Comparison of ENCODE assay signal across 9 cellular contexts in the genomic region with DNA sequence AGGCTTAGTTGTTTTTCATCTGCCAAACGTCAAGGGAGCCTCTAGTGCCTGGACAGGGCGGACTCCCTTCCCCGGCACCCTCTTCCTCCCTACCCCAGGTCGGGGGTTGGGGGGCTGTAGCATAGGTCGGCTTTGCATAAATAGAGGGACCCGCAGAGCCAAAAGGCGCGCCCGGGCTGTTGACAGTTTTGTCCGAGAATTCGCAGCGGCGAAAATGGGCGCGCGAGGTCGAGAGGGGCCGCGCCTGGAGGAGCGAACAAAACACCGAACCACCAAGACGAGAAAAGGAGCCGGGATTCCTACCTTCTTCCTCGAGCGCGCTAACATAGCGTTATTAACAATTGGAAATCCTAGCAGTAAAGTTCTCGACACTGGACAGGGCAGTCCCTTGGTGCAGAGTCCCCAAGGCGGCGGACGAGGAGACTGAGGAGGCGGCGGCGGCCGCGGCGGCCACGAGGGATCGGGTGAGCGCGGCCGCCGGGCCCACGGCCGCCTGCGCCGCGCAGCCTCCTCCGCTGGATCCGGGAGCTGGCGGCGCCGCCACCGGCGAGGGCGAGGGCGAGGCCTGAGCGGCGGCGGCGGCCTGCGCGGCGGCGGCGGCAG. TPM values are rescaled to one million over a fixed set of nuclear protein-coding genes. Genes with fewer than 3 reads are reported as not detected.
DNase-seq lines count a peak whose midpoint lies in the region; ATAC-seq, FAIRE-seq and TF ChIP-seq lines count a peak whose summit lies in the region.
"Had no signal": no experiment of that assay in that cellular context is flagged by ENCODE, and none has a peak within 500 bp of the region (broad histone marks: within the 10 kb centered on the region; RNA-seq: fewer than 3 reads in every experiment).

No MANE protein-coding gene starts in this region.

- no peak overlapping the region for H3K27ac Mint-ChIP-seq in Calu3 (ENCODE audit: unreplicated experiment)
- peak overlapping the region; percentile 92 for H3K27ac Mint-ChIP-seq in MCF 10A (ENCODE audit: low read depth, unreplicated experiment)
- H3K27ac Mint-ChIP-seq in natural killer cell treated with Interleukin-12 subunit alpha and Interleukin-12 subunit beta and Interleukin-15 and Interleukin-18, amount 100 ng/mL, for 72 hours = peak overlapping the region; percentile 50 to 59

- POLR2A ChIA-PET in MCF 10A (lab: Yijun Ruan, JAX) = interaction anchor here (1.0 to 3.0 kb wide), 8 partner anchors 30 to 363 kb away, joined by 3 to 60 read pairs (median 14); a partner anchor contains a TSS

- H3K4me3 Mint-ChIP-seq in Calu3 (ENCODE audit: low read depth, unreplicated experiment) = peak overlapping the region; percentile 83
- H3K4me3 Mint-ChIP-seq in MCF 10A (ENCODE audit: unreplicated experiment) = peak overlapping the region; percentile 89
- H3K4me3 Mint-ChIP-seq in natural killer cell treated with Interleukin-12 subunit alpha and Interleukin-12 subunit beta and Interleukin-15 and Interleukin-18, amount 100 ng/mL, for 72 hours = peak overlapping the region; percentile 72

- CTCF ChIA-PET in Calu3 (lab: Charles Lee) (no interaction called here), MCF 10A (lab: Yijun Ruan, JAX) (interaction anchor here (0.8 to 2.8 kb wide), 3 partner anchors 91 to 231 kb away, joined by 3 to 24 read pairs (median 3); no protein-coding TSS in a partner anchor)

- H3K4me1 Mint-ChIP-seq in Calu3 (ENCODE audit: low read depth, unreplicated experiment) (peaks cover 10% of the 10 kb centered on the region), MCF 10A (ENCODE audit: insufficient read depth, unreplicated experiment) (peaks cover 11% of the 10 kb centered on the region)
- H3K4me1 Mint-ChIP-seq in natural killer cell treated with Interleukin-12 subunit alpha and Interleukin-12 subunit beta and Interleukin-15 and Interleukin-18, amount 100 ng/mL, for 72 hours (ENCODE audit: low read depth in 2 of 2) = peaks cover 14 to 16% of the 10 kb centered on the region in 2 donors

- intact Hi-C loops in Calu3 (cut with micrococcal nuclease; ENCODE audit: unreplicated experiment) = loop anchor here (5.0 kb wide), 1 partner anchor 74 kb away; no protein-coding TSS in a partner anchor
- intact Hi-C loops in MCF 10A (cut with micrococcal nuclease) = loop anchor here (2.0 to 5.0 kb wide), 3 partner anchors 82 to 164 kb away; no protein-coding TSS in a partner anchor

- DNase-seq in Calu3 (no peak), M059J (ENCODE audit: low read depth) (peak; percentile 28), MCF 10A (ENCODE audit: unreplicated experiment) (peak; percentile 36), GM12892 (ENCODE audit: insufficient read length) (no peak), UCSD-AML1 (lab: John Stamatoyannopoulos, UW; ENCODE audit: unreplicated experiment) (no peak)
- no peak for DNase-seq in natural killer cell treated with Interleukin-12 subunit alpha and Interleukin-12 subunit beta and Interleukin-15 and Interleukin-18, amount 100 ng/mL, for 72 hours (ENCODE audit: low spot score)
- no peak for DNase-seq in stimulated activated CD4-positive, alpha-beta T cell treated with anti-CD3 and anti-CD28 coated beads, Interleukin-1b, Interleukin-23, amount 100 ng/mL, for 48 hours

- peak in 1 of 2 donors; percentile 3 for ATAC-seq in natural killer cell treated with Interleukin-12 subunit alpha and Interleukin-12 subunit beta and Interleukin-15 and Interleukin-18, amount 100 ng/mL, for 72 hours
- no peak for ATAC-seq in HG03280 (IDR thresholded peaks at IDR 0.05; ENCODE audit: unreplicated experiment)

- TF ChIP-seq CTCF in Calu3 (IDR thresholded peaks at IDR 0.05; ENCODE audit: unreplicated experiment) (no peak), MCF 10A (IDR thresholded peaks at IDR 0.05; ENCODE audit: unreplicated experiment) (no peak)

- FAIRE-seq in GM12892 (lab: Jason Lieb, UNC) = no peak
- FAIRE-seq: endometrium had no signal

- H3K36me3 Mint-ChIP-seq in Calu3 (ENCODE audit: insufficient read depth, unreplicated experiment) (peaks cover 36% of the 10 kb centered on the region), MCF 10A (ENCODE audit: insufficient read depth, unreplicated experiment) (peaks cover 14% of the 10 kb centered on the region)
- H3K36me3 Mint-ChIP-seq in natural killer cell treated with Interleukin-12 subunit alpha and Interleukin-12 subunit beta and Interleukin-15 and Interleukin-18, amount 100 ng/mL, for 72 hours = peaks cover 15% of the 10 kb centered on the region

- peaks cover 32% of the 10 kb centered on the region for H3K27me3 Mint-ChIP-seq in Calu3 (ENCODE audit: unreplicated experiment)
- H3K27me3 Mint-ChIP-seq in MCF 10A (ENCODE audit: insufficient read depth, unreplicated experiment) = no peaks in the 10 kb centered on the region
- peaks cover 43 to 54% of the 10 kb centered on the region in 2 donors for H3K27me3 Mint-ChIP-seq in natural killer cell treated with Interleukin-12 subunit alpha and Interleukin-12 subunit beta and Interleukin-15 and Interleukin-18, amount 100 ng/mL, for 72 hours

- TSS peak; percentile 92 for BruUV-seq in Calu3 (replicated peaks; lab: Mats Ljungman, UMichigan)
- BruUV-seq in MCF 10A (replicated peaks; lab: Mats Ljungman, UMichigan) = TSS peak; percentile 80

- H3K9me3 Mint-ChIP-seq in Calu3 (ENCODE audit: low read depth, unreplicated experiment) (no peaks in the 10 kb centered on the region), MCF 10A (ENCODE audit: unreplicated experiment) (no peaks in the 10 kb centered on the region)
- no peaks in the 10 kb centered on the region for H3K9me3 Mint-ChIP-seq in natural killer cell treated with Interleukin-12 subunit alpha and Interleukin-12 subunit beta and Interleukin-15 and Interleukin-18, amount 100 ng/mL, for 72 hours

- no peak for TF ChIP-seq POLR2A in GM12892 (IDR thresholded peaks at IDR 0.05; ENCODE audit: low read depth, low read length)

RNA-seq across cellular contexts. Expression of a gene that starts 1.8 kb away (rescaled TPM):
- total RNA-seq in Calu3 (2022) (6.4 and 7.8 TPM in 2 replicates), MCF 10A (2022) (46.4 and 50.9 TPM in 2 replicates)
- total RNA-seq in M059J (2014; rRNA removed; shearing (Covaris generic)) = 17.1 and 17.4 TPM in 2 replicates
- total RNA-seq in natural killer cell treated with Interleukin-12 subunit alpha and Interleukin-12 subunit beta and Interleukin-15 and Interleukin-18, amount 100 ng/mL, for 72 hours = 1 to 10 TPM; 1.5 to 2.0 TPM
- polyA plus RNA-seq in GM12892 (2012; ENCODE audit: missing spikeins) = not detected

RNA-seq across cellular contexts. Expression of a gene that starts 51.5 kb away (rescaled TPM):
- total RNA-seq in Calu3 (2022) (794 and 872 TPM in 2 replicates), MCF 10A (2022) (937 and 946 TPM in 2 replicates)
- 449 and 524 TPM in 2 replicates for total RNA-seq in M059J (2014; rRNA removed; shearing (Covaris generic))
- total RNA-seq in natural killer cell treated with Interleukin-12 subunit alpha and Interleukin-12 subunit beta and Interleukin-15 and Interleukin-18, amount 100 ng/mL, for 72 hours = 100 to 1,000 TPM; 426 to 537 TPM
- polyA plus RNA-seq in GM12892 (2012; ENCODE audit: missing spikeins) = 1,189 TPM

Comparison
In these comparisons a context has a peak if more than half of its experiments do, and no peak if none do; other contexts are left out.
1. DNase-seq: peak in M059J (single experiment) and MCF 10A (single experiment); none in Calu3 (single experiment), natural killer cell treated with Interleukin-12 subunit alpha and Interleukin-12 subunit beta and Interleukin-15 and Interleukin-18, amount 100 ng/mL, for 72 hours (single experiment), stimulated activated CD4-positive, alpha-beta T cell treated with anti-CD3 and anti-CD28 coated beads, Interleukin-1b, Interleukin-23, amount 100 ng/mL, for 48 hours (single experiment), GM12892 (single experiment) and UCSD-AML1 (single experiment).
2. Peak in every context shown above with its lines, with median percentiles within 50 percentile points of each other: H3K4me3 Mint-ChIP-seq.